Comparison of ENCODE assay signal across 10 cellular contexts in genomic region chr19:17406887-17407196, GRCh38. TPM values are rescaled to one million over a fixed set of nuclear protein-coding genes. Genes with fewer than 3 reads are reported as not detected.
DNase-seq lines count a peak whose midpoint lies in the region; ATAC-seq and TF ChIP-seq lines count a peak whose summit lies in the region.
"Had no signal": no experiment of that assay in that cellular context is flagged by ENCODE, and none has a peak within 500 bp of the region (broad histone marks: within the 10 kb centered on the region; RNA-seq: fewer than 3 reads in every experiment).

No MANE protein-coding gene starts in this region.

- H3K9me3 ChIP-seq in CD4-positive, alpha-beta memory T cell (ENCODE audit: control insufficient read depth in 1 of 2, low read length in 2 of 2), result no peaks in the 10 kb centered on the region
- no peaks in the 10 kb centered on the region for H3K9me3 ChIP-seq in KOPT-K1 (ENCODE audit: insufficient read depth, low read length, poor library complexity, severe bottlenecking)

- POLR2A ChIA-PET in CD4-positive, alpha-beta memory T cell (lab: Charles Lee; ENCODE audit: partially characterized antibody), result interaction anchor here (1.0 to 5.7 kb wide), 3 partner anchors 13 to 281 kb away, joined by 3 to 87 read pairs (median 4); partner anchors contain the start of gene MVB12A

- TF ChIP-seq CTCF in coronary artery (IDR thresholded peaks at IDR 0.05), result no peak
- no peak for TF ChIP-seq CTCF in neural crest cell (conservative IDR thresholded peaks at IDR 0.05)

- H3K27me3 ChIP-seq in CD4-positive, alpha-beta memory T cell (ENCODE audit: insufficient read depth, low read length), result no peaks in the 10 kb centered on the region

- peak overlapping the region; percentile 93 to 96 (median 95) for H3K27ac Mint-ChIP-seq in CD4-positive, alpha-beta memory T cell
- no peak overlapping the region for H3K27ac Mint-ChIP-seq in neural crest cell (ENCODE audit: unreplicated experiment)

- H3K4me3 ChIP-seq in CD4-positive, alpha-beta memory T cell (ENCODE audit: low read length in 2 of 2), result peak overlapping the region; percentile 93 to 98
- H3K4me3 ChIP-seq in coronary artery, result peak overlapping the region; percentile 60

- peaks cover 32% of the 10 kb centered on the region for H3K4me1 ChIP-seq in CD4-positive, alpha-beta memory T cell (ENCODE audit: insufficient read depth, low read length)

- DNase-seq in CD4-positive, alpha-beta memory T cell, result no peak
- DNase-seq in coronary artery (ENCODE audit: low spot score), result no peak
- DNase-seq in neural crest cell (ENCODE audit: low read depth, low spot score), result no peak
- DNase-seq in AG08395 (ENCODE audit: low spot score), result no peak
- DNase-seq in NCI-H1048 (lab: John Stamatoyannopoulos, UW), result no peak
- DNase-seq: DMS79, SHP77 treated with DMSO at 0.1 percent for 48 hours had no signal

- peaks cover 18 to 45% (median 31%) of the 10 kb centered on the region in 4 donors for H3K4me1 Mint-ChIP-seq in CD4-positive, alpha-beta memory T cell
- peaks cover 26% of the 10 kb centered on the region for H3K4me1 Mint-ChIP-seq in neural crest cell

- peak overlapping the region; percentile 88 for H3K27ac ChIP-seq in CD4-positive, alpha-beta memory T cell (ENCODE audit: low read depth, low read length)
- H3K27ac ChIP-seq in KOPT-K1 (ENCODE audit: low read depth, low read length, poor library complexity, severe bottlenecking) (peak overlapping the region; percentile 85), coronary artery (peak overlapping the region in 1 of 2 donors; percentile 83)

- no peak for ATAC-seq in GM18858 (IDR thresholded peaks at IDR 0.05; ENCODE audit: unreplicated experiment)
- no peak for ATAC-seq in GM21423 (IDR thresholded peaks at IDR 0.05; ENCODE audit: unreplicated experiment)

- H3K27me3 Mint-ChIP-seq in CD4-positive, alpha-beta memory T cell, result no peaks in the 10 kb centered on the region
- H3K27me3 Mint-ChIP-seq in neural crest cell (ENCODE audit: low read depth), result no peaks in the 10 kb centered on the region

- intact Hi-C loops in CD4-positive, alpha-beta memory T cell (cut with micrococcal nuclease), result loop anchor here (5.0 kb wide), 2 partner anchors 70 to 100 kb away; partner anchors contain the start of genes DDA1, GTPBP3 and MRPL34

- H3K36me3 Mint-ChIP-seq in CD4-positive, alpha-beta memory T cell, result peaks cover 0 to 25% of the 10 kb centered on the region in 2 donors
- H3K36me3 Mint-ChIP-seq in neural crest cell (ENCODE audit: low read depth), result no peaks in the 10 kb centered on the region

- H3K4me3 Mint-ChIP-seq in CD4-positive, alpha-beta memory T cell, result peak overlapping the region; percentile 94 to 98 (median 94)
- H3K4me3 Mint-ChIP-seq in neural crest cell, result peak overlapping the region; percentile 4

- H3K9me3 Mint-ChIP-seq in CD4-positive, alpha-beta memory T cell, result no peaks in the 10 kb centered on the region
- H3K9me3 Mint-ChIP-seq in neural crest cell, result no peaks in the 10 kb centered on the region

- CTCF ChIA-PET in CD4-positive, alpha-beta memory T cell (lab: Charles Lee; ENCODE audit: partially characterized antibody), result interaction anchor here (1.0 to 4.4 kb wide), 6 partner anchors 12 to 167 kb away, joined by 3 to 25 read pairs (median 4); partner anchors contain the start of genes CCDC194, MRPL34 and MVB12A

- peaks cover 12% of the 10 kb centered on the region for H3K36me3 ChIP-seq in CD4-positive, alpha-beta memory T cell (ENCODE audit: insufficient read depth, low read length)
- peaks cover 16% of the 10 kb centered on the region for H3K36me3 ChIP-seq in KOPT-K1 (ENCODE audit: insufficient read depth, low read length)

RNA-seq across cellular contexts. Expression of gene BST2, which starts 1.4 kb away (rescaled TPM):
- 10 to 100 TPM; 55.9 TPM for total RNA-seq in CD4-positive, alpha-beta memory T cell
- polyA plus RNA-seq in CD4-positive, alpha-beta memory T cell, result 100 to 1,000 TPM; 143 to 173 TPM
- not detected in 2 replicates for total RNA-seq in neural crest cell

RNA-seq across cellular contexts. Expression of gene CCDC194, which starts 12.8 kb away (rescaled TPM):
- 1 to 10 TPM; 2.5 to 3.3 TPM for total RNA-seq in CD4-positive, alpha-beta memory T cell
- polyA plus RNA-seq in CD4-positive, alpha-beta memory T cell, result not detected
- not detected in 2 replicates for total RNA-seq in neural crest cell

RNA-seq across cellular contexts. Expression of gene MVB12A, which starts 13.0 kb away (rescaled TPM):
- total RNA-seq in CD4-positive, alpha-beta memory T cell, result 10 to 100 TPM; 35.4 to 38.0 TPM
- 10 to 100 TPM; 29.5 to 32.6 TPM for polyA plus RNA-seq in CD4-positive, alpha-beta memory T cell
- total RNA-seq in neural crest cell, result 47.6 and 48.1 TPM in 2 replicates

RNA-seq across cellular contexts. Expression of gene PLVAP, which starts 29.7 kb away (rescaled TPM):
- total RNA-seq in CD4-positive, alpha-beta memory T cell, result under 1 TPM in 1 of 2 experiments, not detected in 1; 0.23 TPM
- not detected for polyA plus RNA-seq in CD4-positive, alpha-beta memory T cell
- 0.82 and 1.8 TPM in 2 replicates for total RNA-seq in neural crest cell

RNA-seq across cellular contexts. Expression of gene TMEM221, which starts 41.6 kb away (rescaled TPM):
- total RNA-seq in CD4-positive, alpha-beta memory T cell, result not detected
- polyA plus RNA-seq in CD4-positive, alpha-beta memory T cell, result under 1 TPM in 1 of 2 donors, not detected in 1; 0.09 TPM
- 0.71 and 0.96 TPM in 2 replicates for total RNA-seq in neural crest cell

Comparison
In these comparisons a context has a peak if more than half of its experiments do, and no peak if none do; other contexts are left out.
1. RNA of gene BST2, which starts 1.4 kb away (total RNA-seq): 55.9 TPM in CD4-positive, alpha-beta memory T cell; not detected in neural crest cell; every median in the first group is over 10 times any median in the second.